9 cellular contexts compared by ENCODE assay signal in the genomic region with DNA sequence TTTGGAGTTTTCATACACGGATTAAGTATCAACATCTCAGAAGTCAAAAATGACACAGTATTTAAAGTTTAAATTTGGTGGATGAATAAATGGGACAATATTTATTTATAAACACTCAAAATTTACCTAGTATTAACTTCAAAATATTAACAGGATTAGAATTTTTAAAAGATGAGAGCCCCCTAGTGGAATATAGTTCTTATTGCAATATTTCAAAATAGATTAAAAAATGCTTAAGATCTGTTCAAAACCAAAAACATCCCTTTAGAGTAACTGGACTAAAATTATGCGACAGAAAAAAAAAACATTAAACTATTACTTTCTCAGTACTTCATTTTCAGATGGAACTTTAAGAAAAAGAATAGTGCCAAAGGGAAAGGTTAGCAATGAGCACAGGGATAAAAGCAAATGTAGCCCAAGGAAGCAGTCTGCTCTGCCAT. TPM values are rescaled to one million over a fixed set of nuclear protein-coding genes. Genes with fewer than 3 reads are reported as not detected.
DNase-seq lines count a peak whose midpoint lies in the region; ATAC-seq and TF ChIP-seq lines count a peak whose summit lies in the region.
"Had no signal": no experiment of that assay in that cellular context is flagged by ENCODE, and none has a peak within 500 bp of the region (broad histone marks: within the 10 kb centered on the region; RNA-seq: fewer than 3 reads in every experiment).

No MANE protein-coding gene starts in this region.

- no peaks in the 10 kb centered on the region for H3K27me3 ChIP-seq in PC-9 (ENCODE audit: insufficient read depth, low read depth)
- H3K27me3 ChIP-seq in thyroid gland = no peaks in the 10 kb centered on the region

- H3K4me3 ChIP-seq in PC-9 (no peak overlapping the region), thyroid gland (replicated peaks in 1 of 3) (no peak overlapping the region)

- TF ChIP-seq CTCF in PC-9 (conservative IDR thresholded peaks at IDR 0.05) (peak; percentile 77), thyroid gland (IDR thresholded peaks at IDR 0.05) (peak in 4 of 6 experiments; percentile 40 to 60 (median 50))

- H3K27ac ChIP-seq in PC-9 (peak overlapping the region; percentile 35; the same call in 1 of the 2 replicates), thyroid gland (no peak overlapping the region)

- H3K4me1 ChIP-seq in PC-9 (replicated peaks; ENCODE audit: insufficient read depth) (peaks cover 11% of the 10 kb centered on the region), thyroid gland (no peaks in the 10 kb centered on the region)

- no peaks in the 10 kb centered on the region for H3K9me2 ChIP-seq in PC-9 (ENCODE audit: insufficient read depth)

- 59 to 69% methylated on average over 2 of the region's 2 CpGs for WGBS in thyroid gland, 2 donors

- H3K79me2 ChIP-seq in PC-9 (ENCODE audit: low read depth) = no peaks in the 10 kb centered on the region

- H3K36me3 ChIP-seq in PC-9 (ENCODE audit: low read depth) = peaks cover 11% of the 10 kb centered on the region
- H3K36me3 ChIP-seq in thyroid gland = peaks cover 6 to 14% of the 10 kb centered on the region in 2 donors

- H4K20me1 ChIP-seq in PC-9 (ENCODE audit: insufficient read depth) = no peaks in the 10 kb centered on the region

- CTCF ChIA-PET in PC-9 (lab: Charles Lee) = interaction anchor here (0.6 to 2.2 kb wide), 6 partner anchors 13 to 197 kb away, joined by 3 to 6 read pairs (median 4); no protein-coding TSS in a partner anchor

- H3K9me3 ChIP-seq in PC-9 (ENCODE audit: insufficient read depth, low read depth) = no peaks in the 10 kb centered on the region
- no peaks in the 10 kb centered on the region for H3K9me3 ChIP-seq in thyroid gland

- no TSS peak for BruUV-seq in PC-9 (replicated peaks; lab: Mats Ljungman, UMichigan)

- H3K4me2 ChIP-seq in PC-9 = no peak overlapping the region

- ATAC-seq in HG03175 (IDR thresholded peaks at IDR 0.05; ENCODE audit: unreplicated experiment) = no peak

- POLR2A ChIA-PET in PC-9 (lab: Charles Lee; ENCODE audit: unreplicated experiment) = no interaction called here

- H2AFZ ChIP-seq in PC-9 = no peak overlapping the region

- peaks cover 18% of the 10 kb centered on the region for H3F3A ChIP-seq in PC-9 (ENCODE audit: insufficient read depth, low read depth)

- intact Hi-C loops in PC-9 (cut with micrococcal nuclease; ENCODE audit: unreplicated experiment) = loop anchor here (1.0 to 5.0 kb wide), 3 partner anchors 46 to 182 kb away; no protein-coding TSS in a partner anchor
- intact Hi-C loops in thyroid gland (cut with DNase I) = no loop called here

- peak; percentile 27 for DNase-seq in SIG-M5 treated with dmso at 0.1 percent for 504 hours (lab: John Stamatoyannopoulos, UW; ENCODE audit: unreplicated experiment)
- no peak for DNase-seq in SIG-M5 (lab: John Stamatoyannopoulos, UW)
- no peak for DNase-seq in PC-9
- peak; percentile 54 for DNase-seq in fibroblast of peridontal ligament (ENCODE audit: extremely low read depth)
- no peak for DNase-seq in thyroid gland
- DNase-seq in T1000 (lab: John Stamatoyannopoulos, UW) = no peak
- DNase-seq in NCI-H510A treated with DMSO at 0.1 percent for 48 hours (lab: John Stamatoyannopoulos, UW) = no peak
- DNase-seq: activated naive CD4-positive, alpha-beta T cell treated with anti-CD3 and anti-CD28 coated beads, Interleukin-2, amount 50 U/mL, for 16 hours had no signal

- no peak for TF ChIP-seq POLR2A in thyroid gland (IDR thresholded peaks at IDR 0.05)

RNA-seq across cellular contexts. Expression of a gene that starts 56.6 kb away (rescaled TPM):
- total RNA-seq in PC-9 (2021) (92.0 and 99.1 TPM in 2 replicates), thyroid gland (100 to 1,000 TPM in 3 of 4 donors, 10 to 100 TPM in 1; 94.9 to 160 (median 124) TPM)

Comparison
In these comparisons a context has a peak if more than half of its experiments do, and no peak if none do; other contexts are left out.
1. DNase-seq: peak in SIG-M5 treated with dmso at 0.1 percent for 504 hours (single experiment) and fibroblast of peridontal ligament (single experiment); none in SIG-M5 (single experiment), PC-9 (0 of 2), thyroid gland (0 of 2), T1000 (single experiment) and NCI-H510A treated with DMSO at 0.1 percent for 48 hours (single experiment).